Comparison of ENCODE assay signal across 8 cellular contexts in the genomic region with DNA sequence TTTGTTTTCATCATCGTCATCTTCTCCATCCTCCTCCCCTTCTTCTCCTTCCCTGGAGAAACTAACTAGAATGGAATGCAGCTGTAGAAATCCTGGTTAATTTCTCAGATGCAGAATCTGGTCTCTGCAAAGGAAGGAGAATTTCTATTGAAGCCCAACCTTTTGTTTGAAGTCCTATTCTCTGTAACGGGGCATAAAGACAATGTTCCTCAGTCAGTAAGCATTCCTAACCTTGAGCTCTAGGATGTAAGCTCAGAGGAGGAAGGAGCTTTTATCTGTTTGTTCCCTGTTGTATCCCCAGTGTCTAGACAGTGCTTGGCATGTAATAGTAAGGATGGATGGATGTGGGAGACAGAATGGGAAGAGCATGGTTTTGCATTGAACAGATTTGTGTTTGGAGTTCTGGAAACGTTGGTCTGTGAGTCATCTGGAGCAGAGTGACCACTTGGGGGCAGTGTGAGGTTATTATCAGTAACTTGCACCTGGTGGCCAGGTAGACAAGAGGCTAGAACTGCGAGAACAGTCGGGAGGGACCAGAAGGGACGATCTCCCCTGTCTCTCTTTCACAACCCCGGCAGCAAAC.
A peak's percentile ranks its signal among the peaks of the same experiment; 100 is the strongest.
DNase-seq lines count a peak whose midpoint lies in the region; ATAC-seq and TF ChIP-seq lines count a peak whose summit lies in the region.

No MANE protein-coding gene starts in this region.

- no peak for DNase-seq in AG09309 (ENCODE audit: low read depth)
- DNase-seq in GM13977 (ENCODE audit: low spot score): peak; percentile 50
- DNase-seq in NCI-H82 (lab: John Stamatoyannopoulos, UW): peak; percentile 70
- DNase-seq in dorsolateral prefrontal cortex: peak in 1 of 10 donors; percentile 39
- DNase-seq in activated CD4-positive, CD25-positive, alpha-beta regulatory T cell (lab: John Stamatoyannopoulos, UW): no peak

- TF ChIP-seq CTCF in AG09309 (IDR thresholded peaks at IDR 0.05; ENCODE audit: control insufficient read depth, insufficient read depth, low read depth, low read length, missing control alignments) (peak; percentile 44), GM13977 (IDR thresholded peaks at IDR 0.05; ENCODE audit: extremely low read depth, insufficient read depth, missing control alignments) (peak; percentile 71), dorsolateral prefrontal cortex (IDR thresholded peaks at IDR 0.05 in 54 of 56, conservative IDR thresholded peaks at IDR 0.05 in 2 of 56; ENCODE audit: low read depth in 1 of 56, partially characterized antibody in 56 of 56) (peak in 54 of 56 donors; percentile 25 to 64 (median 51)), parathyroid adenoma (IDR thresholded peaks at IDR 0.05) (peak; percentile 64)

- intact Hi-C loops in dorsolateral prefrontal cortex (cut with DNase I): no loop called here

- H3K9ac ChIP-seq in parathyroid adenoma: no peak overlapping the region

- no peak overlapping the region for H3K27ac Mint-ChIP-seq in stimulated activated memory B cell treated with anti-CD40 and anti-IgM and Interleukin-4, amounts not matched to agents 10 μg/mL and 1 μg/mL and 100 μg/mL, for 72 hours

- no peak overlapping the region for H2AFZ ChIP-seq in parathyroid adenoma

- ATAC-seq in GM18520 (IDR thresholded peaks at IDR 0.05; ENCODE audit: unreplicated experiment): no peak
- ATAC-seq in stimulated activated memory B cell treated with anti-CD40 and anti-IgM and Interleukin-4, amounts not matched to agents 10 μg/mL and 1 μg/mL and 100 μg/mL, for 72 hours: no peak

- no peaks in the 10 kb centered on the region for H3K9me3 ChIP-seq in parathyroid adenoma (ENCODE audit: control insufficient read depth, low read length)

- no peak overlapping the region for H3K4me3 Mint-ChIP-seq in stimulated activated memory B cell treated with anti-CD40 and anti-IgM and Interleukin-4, amounts not matched to agents 10 μg/mL and 1 μg/mL and 100 μg/mL, for 72 hours

- H3K9me3 Mint-ChIP-seq in stimulated activated memory B cell treated with anti-CD40 and anti-IgM and Interleukin-4, amounts not matched to agents 10 μg/mL and 1 μg/mL and 100 μg/mL, for 72 hours: no peaks in the 10 kb centered on the region

- H3K4me3 ChIP-seq in AG09309 (ENCODE audit: control insufficient read depth, low read depth, low read length): no peak overlapping the region
- H3K4me3 ChIP-seq in dorsolateral prefrontal cortex: no peak overlapping the region
- H3K4me3 ChIP-seq in parathyroid adenoma (ENCODE audit: low read depth, low read length): no peak overlapping the region

- no peak overlapping the region for H3K27ac ChIP-seq in dorsolateral prefrontal cortex
- no peak overlapping the region for H3K27ac ChIP-seq in parathyroid adenoma

- H3K4me1 Mint-ChIP-seq in stimulated activated memory B cell treated with anti-CD40 and anti-IgM and Interleukin-4, amounts not matched to agents 10 μg/mL and 1 μg/mL and 100 μg/mL, for 72 hours: no peaks in the 10 kb centered on the region

- H3K4me2 ChIP-seq in parathyroid adenoma (ENCODE audit: low read length): no peak overlapping the region

- H3K27me3 ChIP-seq in dorsolateral prefrontal cortex (no peaks in the 10 kb centered on the region), parathyroid adenoma (ENCODE audit: control insufficient read depth, insufficient read depth, low read length) (no peaks in the 10 kb centered on the region)

- no peaks in the 10 kb centered on the region for H3K4me1 ChIP-seq in parathyroid adenoma

- H3K36me3 ChIP-seq in parathyroid adenoma (ENCODE audit: control insufficient read depth, insufficient read depth, low read length): no peaks in the 10 kb centered on the region

- no peaks in the 10 kb centered on the region for H3K27me3 Mint-ChIP-seq in stimulated activated memory B cell treated with anti-CD40 and anti-IgM and Interleukin-4, amounts not matched to agents 10 μg/mL and 1 μg/mL and 100 μg/mL, for 72 hours

- H3K79me2 ChIP-seq in parathyroid adenoma: peaks cover 14% of the 10 kb centered on the region

- H3K36me3 Mint-ChIP-seq in stimulated activated memory B cell treated with anti-CD40 and anti-IgM and Interleukin-4, amounts not matched to agents 10 μg/mL and 1 μg/mL and 100 μg/mL, for 72 hours: peaks cover 19% of the 10 kb centered on the region

- in situ Hi-C loops in GM13977 (cut with MboI; ENCODE audit: low pct_unique_long_range_greater_than_20kb, low sequenced_read_pairs, unreplicated experiment): loop anchor here (25.0 kb wide), 1 partner anchor 472 kb away; a partner anchor contains a TSS

Comparison
In these comparisons a context has a peak if more than half of its experiments do, and no peak if none do; other contexts are left out.
1. DNase-seq: peak in GM13977 (single experiment) and NCI-H82 (single experiment); none in AG09309 (single experiment) and activated CD4-positive, CD25-positive, alpha-beta regulatory T cell (0 of 4).
2. Peak in every context shown above with its lines, with median percentiles within 50 percentile points of each other: CTCF ChIP-seq.